1 cellular context compared by ENCODE assay signal in genomic region chr4:118741456-118741855, GRCh38.
TF ChIP-seq lines count a peak whose summit lies in the region.

No MANE protein-coding gene starts in this region.

TF ChIP-seq in SK-N-SH treated with all-trans-retinoic acid at 6 μM for 48 hours, 23 proteins besides CTCF, POLR2A, EP300 and RAD21 (continued from another document):
- no peak for TF ChIP-seq TSHZ2 (CRISPR knock-in tag; IDR thresholded peaks at IDR 0.05)
- no peak for TF ChIP-seq BACH2 (CRISPR knock-in tag; IDR thresholded peaks at IDR 0.05; ENCODE audit: borderline replicate concordance)
- TF ChIP-seq TOX (CRISPR knock-in tag; IDR thresholded peaks at IDR 0.05; ENCODE audit: borderline replicate concordance): no peak
- TF ChIP-seq SNAI2 (CRISPR knock-in tag; IDR thresholded peaks at IDR 0.05): no peak
- no peak for TF ChIP-seq OSR1 (CRISPR knock-in tag; IDR thresholded peaks at IDR 0.05)
- TF ChIP-seq ZC3H10 (CRISPR knock-in tag; IDR thresholded peaks at IDR 0.05): no peak
- TF ChIP-seq ZNF70 (CRISPR knock-in tag; IDR thresholded peaks at IDR 0.05): no peak
- TF ChIP-seq ZFP30 (CRISPR knock-in tag; IDR thresholded peaks at IDR 0.05): no peak
- TF ChIP-seq RARB (CRISPR knock-in tag; IDR thresholded peaks at IDR 0.05): no peak
- no peak for TF ChIP-seq ZNF8 (CRISPR knock-in tag; IDR thresholded peaks at IDR 0.05)
- no peak for TF ChIP-seq CSRNP3 (CRISPR knock-in tag; IDR thresholded peaks at IDR 0.05)
- TF ChIP-seq GLIS3 (CRISPR knock-in tag; IDR thresholded peaks at IDR 0.05): no peak
- no peak for TF ChIP-seq ARNTL (CRISPR knock-in tag; IDR thresholded peaks at IDR 0.05; ENCODE audit: borderline replicate concordance, low read depth)
- no peak for TF ChIP-seq CREB5 (CRISPR knock-in tag; IDR thresholded peaks at IDR 0.05; ENCODE audit: low read depth)
